In the genomic region with DNA sequence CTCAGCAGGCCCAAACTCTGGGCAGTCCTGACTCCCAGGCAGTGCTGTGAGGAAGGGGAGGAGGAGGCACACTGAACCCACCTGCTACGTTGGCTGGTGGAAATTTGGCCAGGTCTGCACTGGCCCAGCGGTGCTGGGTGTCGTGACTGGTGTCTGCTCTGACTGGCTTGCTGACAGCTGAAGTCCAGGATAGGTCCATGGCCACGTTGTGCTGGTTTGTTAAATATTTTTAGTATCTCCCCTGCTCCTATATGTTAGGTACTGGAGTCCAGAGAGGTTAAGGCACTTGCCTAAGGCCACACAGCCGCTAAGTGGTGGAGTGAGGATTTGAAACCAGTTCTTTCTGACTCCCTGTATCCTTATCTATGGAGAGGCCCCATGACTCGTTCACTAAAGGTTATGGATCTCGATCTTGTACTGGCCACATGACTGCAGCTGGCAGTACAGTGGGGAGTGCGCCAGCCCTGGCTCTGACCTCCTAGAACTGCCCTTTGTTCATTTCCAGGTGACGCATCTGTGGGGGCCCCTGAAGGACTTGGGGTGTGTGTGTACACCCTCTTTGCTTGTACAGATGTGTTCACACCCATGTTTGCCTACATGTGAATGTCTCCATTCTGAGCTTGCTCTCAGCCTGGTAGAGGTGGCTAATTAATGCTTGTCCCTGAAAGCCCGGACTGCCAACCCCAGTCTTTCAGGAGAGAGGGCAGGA, we compare ENCODE assay signal across 1 cellular context.
TF ChIP-seq lines count a peak whose summit lies in the region.

No MANE protein-coding gene starts in this region.

TF ChIP-seq in K562, 482 proteins besides CTCF, POLR2A, EP300 and RAD21:
- TF ChIP-seq TRIM24 (IDR thresholded peaks at IDR 0.05) (no peak), ZBTB33 (CRISPR knock-in tag; IDR thresholded peaks at IDR 0.05) (peak; percentile 24; the same call in 1 of the 2 replicates), HSF4 (CRISPR knock-in tag; IDR thresholded peaks at IDR 0.05; ENCODE audit: borderline replicate concordance) (no peak), SMAD3 (CRISPR knock-in tag; conservative IDR thresholded peaks at IDR 0.05) (no peak), ADNP (tag; IDR thresholded peaks at IDR 0.05) (peak; percentile 50; the same call in 1 of the 2 replicates), PTBP1 (IDR thresholded peaks at IDR 0.05; ENCODE audit: low read depth, low read length) (0 out of 2 replicates have a peak, but pooled peaks have one; percentile 52), STAG1 (CRISPR knock-in tag; IDR thresholded peaks at IDR 0.05; ENCODE audit: borderline replicate concordance) (0 out of 2 replicates have a peak, but pooled peaks have one; percentile 6), NFXL1 (CRISPR knock-in tag; IDR thresholded peaks at IDR 0.05) (no peak), MXD1 (CRISPR knock-in tag; IDR thresholded peaks at IDR 0.05; ENCODE audit: borderline replicate concordance, poor library complexity, severe bottlenecking) (no peak), ZFP36 (IDR thresholded peaks at IDR 0.05; ENCODE audit: low read depth, low read length, partially characterized antibody) (peak; percentile 90), ZKSCAN8 (CRISPR knock-in tag; IDR thresholded peaks at IDR 0.05) (peak; percentile 64; the same call in 1 of the 2 replicates), RBM25 (IDR thresholded peaks at IDR 0.05; ENCODE audit: low read depth, low read length, severe bottlenecking) (peak; percentile 91), RNF219 (CRISPR knock-in tag; IDR thresholded peaks at IDR 0.05) (no peak), FOXK1 (CRISPR knock-in tag; IDR thresholded peaks at IDR 0.05; ENCODE audit: borderline replicate concordance) (no peak), KDM1A (IDR thresholded peaks at IDR 0.05) (peak; percentile 48 to 66; a peak in 3 of 4 replicates), NR4A1 (CRISPR knock-in tag; IDR thresholded peaks at IDR 0.05) (no peak), NR4A1 (tag; IDR thresholded peaks at IDR 0.05) (no peak), ZNF121 (CRISPR knock-in tag; conservative IDR thresholded peaks at IDR 0.05) (0 out of 2 replicates have a peak, but pooled peaks have one; percentile 15), BCOR (IDR thresholded peaks at IDR 0.05) (peak; percentile 85), HEY1 (CRISPR knock-in tag; IDR thresholded peaks at IDR 0.05; ENCODE audit: borderline replicate concordance) (no peak), MIER1 (IDR thresholded peaks at IDR 0.05; ENCODE audit: low read depth) (no peak), NR3C1 (CRISPR knock-in tag; IDR thresholded peaks at IDR 0.05) (0 out of 2 replicates have a peak, but pooled peaks have one; percentile 32), ATF1 (CRISPR knock-in tag; IDR thresholded peaks at IDR 0.05) (no peak), ATF1 (tag; IDR thresholded peaks at IDR 0.05) (no peak)
- TF ChIP-seq, protein P1, sequence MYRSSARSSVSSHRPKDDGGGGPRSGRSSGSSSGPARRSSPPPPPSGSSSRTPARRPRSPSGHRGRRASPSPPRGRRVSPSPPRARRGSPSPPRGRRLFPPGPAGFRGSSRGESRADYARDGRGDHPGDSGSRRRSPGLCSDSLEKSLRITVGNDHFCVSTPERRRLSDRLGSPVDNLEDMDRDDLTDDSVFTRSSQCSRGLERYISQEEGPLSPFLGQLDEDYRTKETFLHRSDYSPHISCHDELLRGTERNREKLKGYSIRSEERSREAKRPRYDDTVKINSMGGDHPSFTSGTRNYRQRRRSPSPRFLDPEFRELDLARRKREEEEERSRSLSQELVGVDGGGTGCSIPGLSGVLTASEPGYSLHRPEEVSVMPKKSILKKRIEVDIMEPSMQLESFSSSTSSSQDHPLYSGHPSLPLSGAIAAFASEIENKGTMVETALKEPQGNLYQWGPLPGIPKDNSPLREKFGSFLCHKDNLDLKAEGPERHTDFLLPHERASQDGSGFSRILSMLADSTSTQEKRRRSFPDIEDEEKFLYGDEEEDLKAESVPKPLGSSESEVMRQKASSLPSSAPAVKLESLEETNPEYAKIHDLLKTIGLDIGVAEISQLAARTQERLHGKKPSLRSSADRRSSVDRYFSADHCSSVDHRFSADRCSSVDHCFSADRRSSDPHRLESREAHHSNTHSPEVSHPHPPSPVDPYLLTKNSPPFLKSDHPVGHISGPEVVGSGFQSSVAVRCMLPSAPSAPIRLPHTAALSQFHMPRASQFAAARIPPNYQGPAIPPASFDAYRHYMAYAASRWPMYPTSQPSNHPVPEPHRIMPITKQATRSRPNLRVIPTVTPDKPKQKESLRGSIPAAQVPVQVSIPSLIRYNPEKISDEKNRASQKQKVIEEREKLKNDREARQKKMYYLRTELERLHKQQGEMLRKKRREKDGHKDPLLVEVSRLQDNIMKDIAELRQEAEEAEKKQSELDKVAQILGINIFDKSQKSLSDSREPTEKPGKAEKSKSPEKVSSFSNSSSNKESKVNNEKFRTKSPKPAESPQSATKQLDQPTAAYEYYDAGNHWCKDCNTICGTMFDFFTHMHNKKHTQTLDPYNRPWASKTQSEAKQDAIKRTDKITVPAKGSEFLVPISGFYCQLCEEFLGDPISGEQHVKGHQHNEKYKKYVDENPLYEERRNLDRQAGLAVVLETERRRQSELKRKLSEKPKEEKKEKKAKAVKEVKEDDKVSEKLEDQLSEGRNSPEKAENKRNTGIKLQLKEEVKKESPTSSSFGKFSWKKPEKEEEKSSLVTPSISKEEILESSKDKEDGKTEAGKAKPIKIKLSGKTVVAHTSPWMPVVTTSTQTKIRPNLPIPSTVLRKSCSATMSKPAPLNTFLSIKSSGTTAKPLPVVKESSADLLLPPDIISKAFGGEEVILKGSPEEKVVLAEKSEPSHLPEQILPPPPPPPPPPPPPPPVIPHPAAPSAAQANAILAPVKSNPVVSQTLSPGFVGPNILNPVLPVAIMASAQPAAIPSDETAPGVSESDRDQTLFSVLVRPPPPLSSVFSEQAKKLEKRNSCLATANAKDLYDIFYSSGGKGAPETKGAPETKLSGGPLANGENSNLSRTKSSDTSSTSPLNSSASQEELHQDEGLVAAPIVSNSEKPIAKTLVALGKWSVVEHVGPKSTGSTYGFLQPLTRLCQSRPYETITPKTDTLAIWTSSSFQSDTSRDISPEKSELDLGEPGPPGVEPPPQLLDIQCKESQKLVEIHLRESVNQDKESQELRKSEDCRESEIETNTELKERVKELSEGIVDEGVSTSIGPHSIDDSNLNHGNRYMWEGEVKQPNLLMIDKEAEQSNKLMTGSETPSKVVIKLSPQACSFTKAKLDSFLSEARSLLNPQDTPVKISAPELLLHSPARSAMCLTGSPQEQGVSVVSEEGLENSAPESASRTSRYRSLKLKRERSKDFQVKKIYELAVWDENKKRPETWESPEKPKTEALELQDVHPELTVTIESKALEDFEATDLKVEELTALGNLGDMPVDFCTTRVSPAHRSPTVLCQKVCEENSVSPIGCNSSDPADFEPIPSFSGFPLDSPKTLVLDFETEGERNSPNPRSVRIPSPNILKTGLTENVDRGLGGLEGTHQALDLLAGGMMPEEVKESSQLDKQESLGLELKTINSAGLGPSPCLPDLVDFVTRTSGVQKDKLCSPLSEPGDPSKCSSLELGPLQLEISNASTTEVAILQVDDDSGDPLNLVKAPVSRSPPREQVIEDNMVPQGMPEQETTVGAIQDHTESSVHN (IDR thresholded peaks at IDR 0.05; ENCODE audit: borderline replicate concordance in 1 of 2, low read depth in 1 of 2), result no peak
- TF ChIP-seq, protein P2, sequence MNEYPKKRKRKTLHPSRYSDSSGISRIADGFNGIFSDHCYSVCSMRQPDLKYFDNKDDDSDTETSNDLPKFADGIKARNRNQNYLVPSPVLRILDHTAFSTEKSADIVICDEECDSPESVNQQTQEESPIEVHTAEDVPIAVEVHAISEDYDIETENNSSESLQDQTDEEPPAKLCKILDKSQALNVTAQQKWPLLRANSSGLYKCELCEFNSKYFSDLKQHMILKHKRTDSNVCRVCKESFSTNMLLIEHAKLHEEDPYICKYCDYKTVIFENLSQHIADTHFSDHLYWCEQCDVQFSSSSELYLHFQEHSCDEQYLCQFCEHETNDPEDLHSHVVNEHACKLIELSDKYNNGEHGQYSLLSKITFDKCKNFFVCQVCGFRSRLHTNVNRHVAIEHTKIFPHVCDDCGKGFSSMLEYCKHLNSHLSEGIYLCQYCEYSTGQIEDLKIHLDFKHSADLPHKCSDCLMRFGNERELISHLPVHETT (CRISPR knock-in tag; conservative IDR thresholded peaks at IDR 0.05 in 1 of 2, IDR thresholded peaks at IDR 0.05 in 1 of 2), result no peak
- TF ChIP-seq, protein P3, sequence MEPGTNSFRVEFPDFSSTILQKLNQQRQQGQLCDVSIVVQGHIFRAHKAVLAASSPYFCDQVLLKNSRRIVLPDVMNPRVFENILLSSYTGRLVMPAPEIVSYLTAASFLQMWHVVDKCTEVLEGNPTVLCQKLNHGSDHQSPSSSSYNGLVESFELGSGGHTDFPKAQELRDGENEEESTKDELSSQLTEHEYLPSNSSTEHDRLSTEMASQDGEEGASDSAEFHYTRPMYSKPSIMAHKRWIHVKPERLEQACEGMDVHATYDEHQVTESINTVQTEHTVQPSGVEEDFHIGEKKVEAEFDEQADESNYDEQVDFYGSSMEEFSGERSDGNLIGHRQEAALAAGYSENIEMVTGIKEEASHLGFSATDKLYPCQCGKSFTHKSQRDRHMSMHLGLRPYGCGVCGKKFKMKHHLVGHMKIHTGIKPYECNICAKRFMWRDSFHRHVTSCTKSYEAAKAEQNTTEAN (CRISPR knock-in tag; IDR thresholded peaks at IDR 0.05), result no peak
